In the genomic region with DNA sequence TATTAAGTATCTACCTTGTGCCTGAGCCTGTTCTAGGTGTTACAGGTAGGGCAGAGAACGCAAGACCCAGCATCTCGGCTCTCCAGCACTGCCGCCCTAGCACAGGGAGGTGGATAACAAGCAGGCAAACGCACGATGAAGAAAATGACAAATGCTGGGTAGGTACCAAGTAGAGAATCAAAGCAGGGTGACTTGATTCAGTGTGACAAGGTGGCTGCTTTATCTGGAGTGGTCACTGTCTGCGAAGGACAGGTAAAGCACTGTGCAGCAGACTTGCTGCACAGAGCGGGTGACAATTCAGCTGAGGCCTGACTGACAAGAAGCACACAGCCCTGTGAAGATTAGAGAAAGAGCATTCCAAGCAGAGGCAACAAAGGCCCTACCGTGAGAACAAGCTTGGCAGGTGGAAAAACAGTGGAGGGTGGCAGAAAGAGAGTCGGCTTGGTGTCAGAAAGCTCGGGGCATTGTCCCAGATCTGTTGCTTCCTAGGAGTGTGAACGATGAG, we compare ENCODE assay signal across 12 cellular contexts. TPM values are rescaled to one million over a fixed set of nuclear protein-coding genes. Genes with fewer than 3 reads are reported as not detected.
DNase-seq lines count a peak whose midpoint lies in the region; TF ChIP-seq lines count a peak whose summit lies in the region.
"Had no signal": no experiment of that assay in that cellular context is flagged by ENCODE, and none has a peak within 500 bp of the region (broad histone marks: within the 10 kb centered on the region; RNA-seq: fewer than 3 reads in every experiment).

No MANE protein-coding gene starts in this region.

- H3K79me2 ChIP-seq in MM.1S (ENCODE audit: low read length): no peaks in the 10 kb centered on the region

- H3K36me3 Mint-ChIP-seq in activated CD4-positive, alpha-beta T cell treated with anti-CD3 and anti-CD28 coated beads, Interleukin-2, amount 10 ng/mL, durations not matched to agents 7 days and 5 days (ENCODE audit: low read depth): peaks cover 65% of the 10 kb centered on the region

- no peak for DNase-seq in activated CD4-positive, alpha-beta T cell treated with anti-CD3 and anti-CD28 coated beads, Interleukin-2, amount 10 ng/mL, durations not matched to agents 7 days and 5 days
- DNase-seq in colonic mucosa: no peak
- DNase-seq in spleen: no peak
- no peak for DNase-seq in MM.1S
- no peak for DNase-seq in epidermal melanocyte (ENCODE audit: insufficient read length, low spot score)
- no peak for DNase-seq in DMS53 treated with DMSO at 0.1 percent for 48 hours (lab: John Stamatoyannopoulos, UW; ENCODE audit: unreplicated experiment)
- DNase-seq: brain microvascular endothelial cell, NCI-H1436 treated with DMSO at 0.1 percent for 48 hours, NCI-H510A treated with DMSO at 0.1 percent for 48 hours, psoas muscle had no signal

- H3K27me3 ChIP-seq in colonic mucosa (no peaks in the 10 kb centered on the region), spleen (replicated peaks in 1 of 7) (no peaks in the 10 kb centered on the region), MM.1S (replicated peaks; ENCODE audit: insufficient read depth, low read length) (no peaks in the 10 kb centered on the region)
- H3K27me3 ChIP-seq: brain microvascular endothelial cell had no signal

- POLR2A ChIA-PET in activated CD4-positive, alpha-beta T cell treated with anti-CD3 and anti-CD28 coated beads, Interleukin-2, amount 10 ng/mL, durations not matched to agents 7 days and 5 days (lab: Charles Lee): interaction anchor here (0.6 to 0.7 kb wide), 2 partner anchors 10 to 140 kb away, joined by 3 to 5 read pairs; no protein-coding TSS in a partner anchor

- H3K27ac ChIP-seq in KOPT-K1 (ENCODE audit: low read depth, low read length, poor library complexity, severe bottlenecking) (peak overlapping the region; percentile 92), colonic mucosa (peak overlapping the region; percentile 29), spleen (peak overlapping the region; percentile 27 to 92 (median 82)), MM.1S (ENCODE audit: low read length) (no peak overlapping the region)
- H3K27ac ChIP-seq: brain microvascular endothelial cell, psoas muscle had no signal

- H3K4me3 Mint-ChIP-seq in activated CD4-positive, alpha-beta T cell treated with anti-CD3 and anti-CD28 coated beads, Interleukin-2, amount 10 ng/mL, durations not matched to agents 7 days and 5 days: peak overlapping the region; percentile 71

- no peaks in the 10 kb centered on the region for H3K9me2 ChIP-seq in MM.1S (replicated peaks; ENCODE audit: insufficient read depth, low read length)

- H2AFZ ChIP-seq in MM.1S (ENCODE audit: low read length): no peak overlapping the region

- no peaks in the 10 kb centered on the region for H3K27me3 Mint-ChIP-seq in activated CD4-positive, alpha-beta T cell treated with anti-CD3 and anti-CD28 coated beads, Interleukin-2, amount 10 ng/mL, durations not matched to agents 7 days and 5 days

- no peak for TF ChIP-seq POLR2A in spleen (IDR thresholded peaks at IDR 0.05)

- no peaks in the 10 kb centered on the region for H3K9me3 Mint-ChIP-seq in activated CD4-positive, alpha-beta T cell treated with anti-CD3 and anti-CD28 coated beads, Interleukin-2, amount 10 ng/mL, durations not matched to agents 7 days and 5 days

- H3K4me1 Mint-ChIP-seq in activated CD4-positive, alpha-beta T cell treated with anti-CD3 and anti-CD28 coated beads, Interleukin-2, amount 10 ng/mL, durations not matched to agents 7 days and 5 days: peaks cover 86% of the 10 kb centered on the region

- 74 to 83% (median 80%) methylated on average over 11 of the region's 11 CpGs for WGBS in spleen, 5 donors

- no peaks in the 10 kb centered on the region for H3F3A ChIP-seq in MM.1S (ENCODE audit: insufficient read depth, low read length)

- intact Hi-C loops in colonic mucosa (cut with DNase I): no loop called here
- intact Hi-C loops in spleen (cut with DNase I; ENCODE audit: low total_unique reads): no loop called here

- CTCF ChIA-PET in activated CD4-positive, alpha-beta T cell treated with anti-CD3 and anti-CD28 coated beads, Interleukin-2, amount 10 ng/mL, durations not matched to agents 7 days and 5 days (lab: Charles Lee): interaction anchor here (1.0 to 2.8 kb wide), 8 partner anchors 9 to 504 kb away, joined by 3 to 8 read pairs (median 4); a partner anchor contains a TSS

- H3K36me3 ChIP-seq in KOPT-K1 (ENCODE audit: insufficient read depth, low read length): peaks cover 23% of the 10 kb centered on the region
- H3K36me3 ChIP-seq in colonic mucosa: no peaks in the 10 kb centered on the region
- H3K36me3 ChIP-seq in spleen: no peaks in the 10 kb centered on the region
- no peaks in the 10 kb centered on the region for H3K36me3 ChIP-seq in MM.1S (replicated peaks; ENCODE audit: insufficient read depth, low read length)
- H3K36me3 ChIP-seq: brain microvascular endothelial cell had no signal

- no peak overlapping the region for H3K9ac ChIP-seq in colonic mucosa (ENCODE audit: low read depth in 2 of 2, low read length in 2 of 2)
- H3K9ac ChIP-seq in MM.1S (ENCODE audit: low read length): no peak overlapping the region

- H3K4me1 ChIP-seq in colonic mucosa: no peaks in the 10 kb centered on the region
- peaks cover 30 to 98% (median 53%) of the 10 kb centered on the region in 6 donors for H3K4me1 ChIP-seq in spleen
- H3K4me1 ChIP-seq in MM.1S (ENCODE audit: low read length): no peaks in the 10 kb centered on the region
- H3K4me1 ChIP-seq: psoas muscle had no signal

- TF ChIP-seq CTCF in colonic mucosa (IDR thresholded peaks at IDR 0.05) (no peak), spleen (IDR thresholded peaks at IDR 0.05 in 8 of 11, conservative IDR thresholded peaks at IDR 0.05 in 3 of 11) (no peak), MM.1S (IDR thresholded peaks at IDR 0.05; ENCODE audit: low read length) (no peak)

- H4K20me1 ChIP-seq in MM.1S (ENCODE audit: insufficient read depth, low read length): no peaks in the 10 kb centered on the region

- H3K4me2 ChIP-seq in MM.1S (ENCODE audit: low read depth, low read length): no peak overlapping the region

- H3K9me3 ChIP-seq in KOPT-K1 (ENCODE audit: insufficient read depth, low read length, poor library complexity, severe bottlenecking) (no peaks in the 10 kb centered on the region), colonic mucosa (no peaks in the 10 kb centered on the region), spleen (no peaks in the 10 kb centered on the region), MM.1S (replicated peaks; ENCODE audit: insufficient read depth, low read length) (no peaks in the 10 kb centered on the region)
- H3K9me3 ChIP-seq: psoas muscle had no signal

- H3K27ac Mint-ChIP-seq in activated CD4-positive, alpha-beta T cell treated with anti-CD3 and anti-CD28 coated beads, Interleukin-2, amount 10 ng/mL, durations not matched to agents 7 days and 5 days: peak overlapping the region; percentile 97

- H3K4me3 ChIP-seq in colonic mucosa: no peak overlapping the region
- H3K4me3 ChIP-seq in spleen: peak overlapping the region in 1 of 8 donors; percentile 23
- no peak overlapping the region for H3K4me3 ChIP-seq in MM.1S (ENCODE audit: low read length)
- H3K4me3 ChIP-seq: psoas muscle had no signal

RNA-seq across cellular contexts. Expression of a gene that starts 12.9 kb away (rescaled TPM):
- 100 to 1,000 TPM; 244 to 293 TPM for total RNA-seq in activated CD4-positive, alpha-beta T cell treated with anti-CD3 and anti-CD28 coated beads, Interleukin-2, amount 10 ng/mL, durations not matched to agents 7 days and 5 days
- total RNA-seq in colonic mucosa (10 to 100 TPM; 11.4 to 11.5 TPM), spleen (100 to 1,000 TPM in 6 of 7 donors, 10 to 100 TPM in 1; 90.6 to 184 (median 110) TPM)
- 10 to 100 TPM; 10.0 to 18.0 (median 12.3) TPM for polyA plus RNA-seq in spleen

RNA-seq across cellular contexts. Expression of a gene that starts 53.1 kb away (rescaled TPM):
- under 1 TPM; 0.30 to 0.42 TPM for total RNA-seq in activated CD4-positive, alpha-beta T cell treated with anti-CD3 and anti-CD28 coated beads, Interleukin-2, amount 10 ng/mL, durations not matched to agents 7 days and 5 days
- total RNA-seq in colonic mucosa: 10 to 100 TPM; 68.2 to 77.1 TPM
- 1 to 10 TPM in 1 of 7 donors, under 1 TPM in 6; 0.46 to 1.0 (median 0.77) TPM for total RNA-seq in spleen
- under 1 TPM; 0.17 to 0.38 (median 0.36) TPM for polyA plus RNA-seq in spleen
- total RNA-seq: RPMI7951 had no signal

Comparison
In these comparisons a context has a peak if more than half of its experiments do, and no peak if none do; other contexts are left out.
1. RNA of a gene that starts 12.9 kb away (total RNA-seq): 244 to 293 TPM in activated CD4-positive, alpha-beta T cell treated with anti-CD3 and anti-CD28 coated beads, Interleukin-2, amount 10 ng/mL, durations not matched to agents 7 days and 5 days and 90.6 to 184 TPM in spleen; 11.4 to 11.5 TPM in colonic mucosa; every median in the first group is over 4 times any median in the second.
2. RNA of a gene that starts 53.1 kb away (total RNA-seq): 68.2 to 77.1 TPM in colonic mucosa; 0.46 to 1.0 TPM in spleen and 0.30 to 0.42 TPM in activated CD4-positive, alpha-beta T cell treated with anti-CD3 and anti-CD28 coated beads, Interleukin-2, amount 10 ng/mL, durations not matched to agents 7 days and 5 days; every median in the first group is over 10 times any median in the second.